In genomic region chr10:67788028-67788886, GRCh38 we compare ENCODE assay signal across 1 cellular context.
TF ChIP-seq lines count a peak whose summit lies in the region.

No MANE protein-coding gene starts in this region.

TF ChIP-seq in K562, 482 proteins besides CTCF, POLR2A, EP300 and RAD21 (continued from another document and continues in another):
- no peak for TF ChIP-seq KDM5B (IDR thresholded peaks at IDR 0.05; ENCODE audit: insufficient replicate concordance, low read depth, low read length)
- TF ChIP-seq ZNF518B (CRISPR knock-in tag; IDR thresholded peaks at IDR 0.05): no peak
- no peak for TF ChIP-seq ZNF133 (CRISPR knock-in tag; IDR thresholded peaks at IDR 0.05)
- no peak for TF ChIP-seq NCOA1 (IDR thresholded peaks at IDR 0.05; ENCODE audit: low read depth)
- TF ChIP-seq ZBTB17 (CRISPR knock-in tag; IDR thresholded peaks at IDR 0.05): 0 out of 2 replicates have a peak, but pooled peaks have one; percentile 42
- peak; percentile 91 for TF ChIP-seq SMC3 (conservative IDR thresholded peaks at IDR 0.05; ENCODE audit: insufficient read depth, low read depth, low read length)
- TF ChIP-seq CTBP1 (IDR thresholded peaks at IDR 0.05; ENCODE audit: borderline replicate concordance): peak; percentile 59; the same call in 1 of the 2 replicates
- peak; percentile 25; the same call in 1 of the 2 replicates for TF ChIP-seq ZNF239 (CRISPR knock-in tag; IDR thresholded peaks at IDR 0.05)
- peak; percentile 73; the same call in 1 of the 2 replicates for TF ChIP-seq ZNF589 (CRISPR knock-in tag; IDR thresholded peaks at IDR 0.05; ENCODE audit: low read depth)
- no peak for TF ChIP-seq YBX1 (IDR thresholded peaks at IDR 0.05)
- no peak; the same call in 1 of the 2 replicates for TF ChIP-seq EP400 (IDR thresholded peaks at IDR 0.05)
- no peak for TF ChIP-seq ATF1 (CRISPR knock-in tag; IDR thresholded peaks at IDR 0.05)
- no peak for TF ChIP-seq ATF1 (tag; IDR thresholded peaks at IDR 0.05)
- no peak for TF ChIP-seq ZNF592 (IDR thresholded peaks at IDR 0.05)
- no peak; the same call in 1 of the 2 replicates for TF ChIP-seq MGA (IDR thresholded peaks at IDR 0.05)
- TF ChIP-seq MYNN (IDR thresholded peaks at IDR 0.05): no peak
- no peak for TF ChIP-seq MYNN (CRISPR knock-in tag; IDR thresholded peaks at IDR 0.05)
- no peak for TF ChIP-seq TCF7L2 (IDR thresholded peaks at IDR 0.05; ENCODE audit: low read depth, low read length)
- TF ChIP-seq SOX6 (IDR thresholded peaks at IDR 0.05): peak; percentile 52
- TF ChIP-seq E2F4 (CRISPR knock-in tag; IDR thresholded peaks at IDR 0.05; ENCODE audit: low read depth): no peak
- no peak for TF ChIP-seq EWSR1 (IDR thresholded peaks at IDR 0.05; ENCODE audit: borderline replicate concordance, low read depth, partially characterized antibody)
- TF ChIP-seq CC2D1A (IDR thresholded peaks at IDR 0.05): peak; percentile 77; the same call in 1 of the 2 replicates
- TF ChIP-seq RBM22 (IDR thresholded peaks at IDR 0.05; ENCODE audit: low read depth, low read length, poor library complexity, severe bottlenecking): no peak
- TF ChIP-seq RERE (CRISPR knock-in tag; IDR thresholded peaks at IDR 0.05; ENCODE audit: borderline replicate concordance): no peak
- no peak for TF ChIP-seq THAP7 (CRISPR knock-in tag; IDR thresholded peaks at IDR 0.05)
- no peak for TF ChIP-seq ZSCAN32 (CRISPR knock-in tag; IDR thresholded peaks at IDR 0.05)
- TF ChIP-seq NCOA6 (IDR thresholded peaks at IDR 0.05): no peak
